Comparison of ENCODE assay signal across 21 cellular contexts in the genomic region with DNA sequence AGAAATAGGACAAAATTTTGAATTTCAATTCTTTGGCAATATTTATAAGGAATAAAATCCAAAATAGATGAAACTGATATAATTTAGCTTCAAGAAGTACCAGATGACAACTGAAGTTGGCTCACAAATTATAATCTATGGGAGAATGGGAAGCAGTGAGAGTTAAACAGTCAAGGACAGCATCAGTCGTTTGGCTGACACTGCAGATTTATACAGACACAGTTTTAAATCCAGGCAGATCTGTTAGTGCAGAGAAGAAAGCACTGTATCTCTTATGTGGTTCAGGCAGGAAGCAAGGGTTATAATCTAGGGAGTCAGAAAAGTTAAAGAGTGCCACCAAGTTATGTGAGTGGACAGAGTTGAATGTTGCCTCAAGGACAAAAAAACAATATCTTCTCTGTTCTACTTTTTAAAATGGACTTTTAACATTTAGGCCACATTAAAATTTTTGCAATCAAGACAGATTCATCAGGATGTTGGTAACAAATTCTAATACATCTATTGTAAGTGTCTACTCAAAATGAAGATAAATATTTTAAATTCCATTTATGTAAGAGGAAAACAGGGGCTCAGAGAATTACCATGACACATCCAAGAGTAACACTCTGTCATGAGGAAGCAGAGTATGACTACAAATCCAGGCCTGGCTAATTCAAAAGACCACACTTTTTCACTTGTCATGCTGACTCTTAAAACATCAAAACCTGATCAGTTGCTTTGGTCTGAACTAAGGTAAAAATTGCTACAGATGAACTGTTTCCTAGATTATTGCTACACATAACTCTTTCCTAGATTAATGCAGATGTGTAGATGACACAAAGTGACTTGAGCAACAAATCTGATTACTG.
A peak's percentile ranks its signal among the peaks of the same experiment; 100 is the strongest.
DNase-seq lines count a peak whose midpoint lies in the region; ATAC-seq, FAIRE-seq and TF ChIP-seq lines count a peak whose summit lies in the region.
"Had no signal": no experiment of that assay in that cellular context is flagged by ENCODE, and none has a peak within 500 bp of the region (broad histone marks: within the 10 kb centered on the region; RNA-seq: fewer than 3 reads in every experiment).

No MANE protein-coding gene starts in this region.

- TF ChIP-seq POLR2A in IMR-90 (IDR thresholded peaks at IDR 0.05; ENCODE audit: low read depth, low read length) = no peak
- no peak for TF ChIP-seq POLR2A in GM12878 (IDR thresholded peaks at IDR 0.05; ENCODE audit: low read depth, low read length)

- no peak overlapping the region for H3K56ac ChIP-seq in IMR-90 (ENCODE audit: extremely low read depth, insufficient read depth, low read length)

- H4K8ac ChIP-seq in IMR-90 (ENCODE audit: low read depth in 2 of 2, low read length in 2 of 2) = no peak overlapping the region

- peaks cover 4% of the 10 kb centered on the region; the same call in 1 of the 2 replicates for H3K9me3 ChIP-seq in IMR-90 (ENCODE audit: control insufficient read depth, insufficient read depth, low read length)
- no peaks in the 10 kb centered on the region for H3K9me3 ChIP-seq in GM12878 (replicated peaks; ENCODE audit: control insufficient read depth, insufficient read depth, low read length)
- H3K9me3 ChIP-seq: mucosa of descending colon had no signal

- no peaks in the 10 kb centered on the region for H3K9me3 Mint-ChIP-seq in WTC11

- no peak overlapping the region for H3K4me3 Mint-ChIP-seq in WTC11
- H3K4me3 Mint-ChIP-seq: activated CD8-positive, alpha-beta memory T cell treated with anti-CD3 and anti-CD28 coated beads, Interleukin-2, amount 10 ng/mL, durations not matched to agents 7 days and 5 days; dendritic cell treated with granulocyte-macrophage colony-stimulating factor and Interleukin-4, amounts not matched to agents 40 ng/mL and 50 ng/mL, for 4 days had no signal

- no peaks in the 10 kb centered on the region for H3K4me1 ChIP-seq in IMR-90 (ENCODE audit: control insufficient read depth, insufficient read depth, low read length)
- H3K4me1 ChIP-seq in GM12878 (ENCODE audit: control insufficient read depth, insufficient read depth, low read length) = no peaks in the 10 kb centered on the region

- TF ChIP-seq CTCF in IMR-90 (conservative IDR thresholded peaks at IDR 0.05; ENCODE audit: low read depth, low read length) (no peak), GM12878 (IDR thresholded peaks at IDR 0.05 in 2 of 3, conservative IDR thresholded peaks at IDR 0.05 in 1 of 3; ENCODE audit: control insufficient read depth in 2 of 3, extremely low read depth in 1 of 3, insufficient read depth in 1 of 3, low read depth in 3 of 3, low read length in 3 of 3) (no peak), WTC11 (IDR thresholded peaks at IDR 0.05) (no peak)

- TF ChIP-seq RAD21 in IMR-90 (IDR thresholded peaks at IDR 0.05; ENCODE audit: low read length) (no peak), GM12878 (IDR thresholded peaks at IDR 0.05; ENCODE audit: insufficient read depth, low read depth, low read length) (no peak)

- CTCF ChIA-PET in IMR-90 (lab: Yijun Ruan, JAX) = no interaction called here
- CTCF ChIA-PET in GM12878 (lab: Yijun Ruan, JAX) = no interaction called here
- CTCF ChIA-PET in WTC11 (lab: Charles Lee) = no interaction called here

- H3K18ac ChIP-seq in IMR-90 (ENCODE audit: low read depth, low read length) = no peak overlapping the region

- no peak overlapping the region for H2BK15ac ChIP-seq in IMR-90 (ENCODE audit: low read depth, low read length)

- H3K79me2 ChIP-seq in GM12878 (ENCODE audit: control insufficient read depth, insufficient read depth, low read length) = no peaks in the 10 kb centered on the region

- no peak overlapping the region for H4K91ac ChIP-seq in IMR-90 (ENCODE audit: insufficient read depth, low read depth, low read length)

- RAD21 ChIA-PET in GM12878 (lab: Charles Lee; ENCODE audit: unreplicated experiment) = no interaction called here

- POLR2A ChIA-PET in IMR-90 (lab: Charles Lee; ENCODE audit: unreplicated experiment) (no interaction called here), GM12878 (lab: Charles Lee) (no interaction called here), WTC11 (lab: Charles Lee) (no interaction called here)

- TF ChIP-seq EP300 in GM12878 (IDR thresholded peaks at IDR 0.05; ENCODE audit: borderline replicate concordance in 1 of 2, control insufficient read depth in 1 of 2, low read depth in 2 of 2, low read length in 2 of 2) = no peak

- no peak overlapping the region for H4K5ac ChIP-seq in IMR-90 (ENCODE audit: low read depth, low read length)

- H2AK5ac ChIP-seq in IMR-90 (ENCODE audit: low read depth, low read length) = no peak overlapping the region

- no peak overlapping the region for H2BK120ac ChIP-seq in IMR-90 (ENCODE audit: low read depth, low read length)

- no peak overlapping the region for H3K14ac ChIP-seq in IMR-90 (replicated peaks; ENCODE audit: low read depth, low read length)

- no peak overlapping the region for H3K4me2 ChIP-seq in IMR-90 (ENCODE audit: low read depth, low read length)
- no peak overlapping the region for H3K4me2 ChIP-seq in GM12878 (ENCODE audit: control insufficient read depth, insufficient read depth)

- H3K9ac ChIP-seq in IMR-90 (ENCODE audit: low read depth, low read length) (no peak overlapping the region), GM12878 (ENCODE audit: control insufficient read depth, insufficient read depth, low read length) (no peak overlapping the region)

- no peak overlapping the region for H3K23ac ChIP-seq in IMR-90 (ENCODE audit: low read depth, low read length)

- no peak overlapping the region for H2AFZ ChIP-seq in IMR-90 (replicated peaks; ENCODE audit: low read length, poor library complexity)
- no peak overlapping the region for H2AFZ ChIP-seq in GM12878 (ENCODE audit: control insufficient read depth, low read depth, low read length)

- H3K27me3 ChIP-seq in IMR-90 (ENCODE audit: control insufficient read depth, insufficient read depth, low read length) (no peaks in the 10 kb centered on the region), GM12878 (replicated peaks in 1 of 2; ENCODE audit: control insufficient read depth in 2 of 2, insufficient read depth in 2 of 2, low read length in 1 of 2) (no peaks in the 10 kb centered on the region)

- intact Hi-C loops in IMR-90 (cut with micrococcal nuclease) = no loop called here
- intact Hi-C loops in GM12878 (cut with micrococcal nuclease; ENCODE audit: unreplicated experiment) = loop anchor here (5.0 kb wide), 2 partner anchors 66 to 106 kb away; no protein-coding TSS in a partner anchor

- no peak overlapping the region for H2BK5ac ChIP-seq in IMR-90 (ENCODE audit: low read depth, low read length, poor library complexity, severe bottlenecking)

- H3K27ac ChIP-seq in IMR-90 (ENCODE audit: insufficient read depth, low read length) = no peak overlapping the region
- H3K27ac ChIP-seq in GM12878 (ENCODE audit: control insufficient read depth, insufficient read depth) = no peak overlapping the region

- no peaks in the 10 kb centered on the region for H3K9me1 ChIP-seq in IMR-90 (ENCODE audit: insufficient read depth, low read length)

- BruUV-seq in IMR-90 (replicated peaks; lab: Mats Ljungman, UMichigan) (no TSS peak), GM12878 (replicated peaks; lab: Mats Ljungman, UMichigan) (no TSS peak)

- no peaks in the 10 kb centered on the region for H3K36me3 Mint-ChIP-seq in WTC11
- H3K36me3 Mint-ChIP-seq: activated CD8-positive, alpha-beta memory T cell treated with anti-CD3 and anti-CD28 coated beads, Interleukin-2, amount 10 ng/mL, durations not matched to agents 7 days and 5 days; IgD-negative memory B cell had no signal

- H3K36me3 ChIP-seq in IMR-90 (ENCODE audit: control insufficient read depth, insufficient read depth, low read length) = no peaks in the 10 kb centered on the region
- H3K36me3 ChIP-seq in GM12878 (ENCODE audit: control insufficient read depth in 2 of 2, insufficient read depth in 2 of 2, low read length in 1 of 2) = no peaks in the 10 kb centered on the region

- no peaks in the 10 kb centered on the region for H4K20me1 ChIP-seq in IMR-90 (ENCODE audit: insufficient read depth, low read length)
- no peaks in the 10 kb centered on the region for H4K20me1 ChIP-seq in GM12878 (ENCODE audit: control insufficient read depth, insufficient read depth)

- WGBS in IMR-90 (ENCODE audit: extremely low coverage in 2 of 2, insufficient read length in 1 of 2), 2 experiments = 17% methylated on average over 1 of the region's 1 CpG; no CpG with 5 or more reads in 1 of the 2 experiments
- 0% methylated on average over 1 of the region's 1 CpG for WGBS in GM12878 (ENCODE audit: insufficient coverage, insufficient replicate concordance, low lambda C conversion rate, missing lambda C conversion rate)

- H2BK20ac ChIP-seq in IMR-90 (ENCODE audit: low read depth, low read length) = no peak overlapping the region

- no peak overlapping the region for H3K27ac Mint-ChIP-seq in WTC11
- H3K27ac Mint-ChIP-seq: activated CD8-positive, alpha-beta memory T cell treated with anti-CD3 and anti-CD28 coated beads, Interleukin-2, amount 10 ng/mL, durations not matched to agents 7 days and 5 days; dendritic cell treated with granulocyte-macrophage colony-stimulating factor and Interleukin-4, amounts not matched to agents 40 ng/mL and 50 ng/mL, for 4 days; IgD-negative memory B cell had no signal

- peaks cover 7% of the 10 kb centered on the region; the same call in 1 of the 2 replicates for H3K4me1 Mint-ChIP-seq in WTC11
- H3K4me1 Mint-ChIP-seq: activated CD8-positive, alpha-beta memory T cell treated with anti-CD3 and anti-CD28 coated beads, Interleukin-2, amount 10 ng/mL, durations not matched to agents 7 days and 5 days; IgD-negative memory B cell had no signal

- no peak for FAIRE-seq in GM12878 (lab: Jason Lieb, UNC)

- DNase-seq in COLO829 (ENCODE audit: low spot score) (peak; percentile 46), IMR-90 (no peak), GM12878 (ENCODE audit: low read depth, low spot score) (no peak), kidney tubule cell (ENCODE audit: low spot score) (peak; percentile 83), WTC11 (ENCODE audit: low spot score) (no peak)
- DNase-seq in activated CD4-positive, CD25-positive, alpha-beta regulatory T cell treated with anti-CD3 and anti-CD28 coated beads, Interleukin-2, amount 50 U/mL, for 72 hours = no peak
- DNase-seq: activated CD8-positive, alpha-beta memory T cell treated with anti-CD3 and anti-CD28 coated beads, Interleukin-2, amount 10 ng/mL, durations not matched to agents 7 days and 5 days; activated effector memory CD4-positive, alpha-beta T cell treated with Interleukin-2 at 50 U/mL for 16 hours; anterior cingulate cortex; mucosa of descending colon; NCI-H1092; NCI-H748 treated with DMSO at 0.1 percent for 48 hours; stimulated activated CD4-positive, alpha-beta T cell treated with anti-CD3 and anti-CD28 coated beads, Interleukin-4, amount 100 ng/mL, for 4 hours; SW 1271 had no signal

- SMC1A ChIA-PET in GM12878 (lab: Charles Lee; ENCODE audit: uncharacterized antibody, unreplicated experiment) = interaction anchor here (1.4 kb wide), 1 partner anchor 32 kb away, joined by 3 read pairs; no protein-coding TSS in a partner anchor

- dilution Hi-C loops in IMR-90 (cut with HindIII; ENCODE audit: low sequenced_read_pairs, unreplicated experiment) = no loop called here

- in situ Hi-C loops in IMR-90 (cut with MboI; ENCODE audit: low sequenced_read_pairs) = no loop called here
- in situ Hi-C loops in GM12878 (cut with MboI) = no loop called here

- no peaks in the 10 kb centered on the region; the same call in 1 of the 2 replicates for H3K27me3 Mint-ChIP-seq in WTC11 (ENCODE audit: low read depth)
- H3K27me3 Mint-ChIP-seq: activated CD8-positive, alpha-beta memory T cell treated with anti-CD3 and anti-CD28 coated beads, Interleukin-2, amount 10 ng/mL, durations not matched to agents 7 days and 5 days; dendritic cell treated with granulocyte-macrophage colony-stimulating factor and Interleukin-4, amounts not matched to agents 40 ng/mL and 50 ng/mL, for 4 days; IgD-negative memory B cell had no signal

- ATAC-seq in IMR-90 (ENCODE audit: low read depth) (no peak), GM12878 (peak; percentile 69), WTC11 (no peak), HG02642 (IDR thresholded peaks at IDR 0.05; ENCODE audit: poor library complexity, unreplicated experiment) (no peak), GM18517 (IDR thresholded peaks at IDR 0.05; ENCODE audit: unreplicated experiment) (no peak)
- ATAC-seq: activated CD4-positive, CD25-positive, alpha-beta regulatory T cell treated with anti-CD3 and anti-CD28 coated beads, Interleukin-2, amount 50 U/mL, for 24 hours; activated CD8-positive, alpha-beta memory T cell treated with anti-CD3 and anti-CD28 coated beads, Interleukin-2, amount 10 ng/mL, durations not matched to agents 7 days and 5 days; esophagus mucosa; mucosa of descending colon; Panc1 had no signal

- no peak overlapping the region for H3K4ac ChIP-seq in IMR-90 (ENCODE audit: low read depth, low read length)

- H3K79me1 ChIP-seq in IMR-90 (ENCODE audit: low read depth in 1 of 2, low read length in 2 of 2) = no peaks in the 10 kb centered on the region

- H3K4me3 ChIP-seq in IMR-90 (ENCODE audit: insufficient read depth, low read depth, low read length) (no peak overlapping the region), GM12878 (no peak overlapping the region)
- H3K4me3 ChIP-seq: mucosa of descending colon had no signal

- no peak overlapping the region for H2AK9ac ChIP-seq in IMR-90 (replicated peaks; ENCODE audit: low read depth, low read length, poor library complexity)

Comparison
In these comparisons a context has a peak if more than half of its experiments do, and no peak if none do; other contexts are left out.
1. DNase-seq: peak in COLO829 (single experiment) and kidney tubule cell (single experiment); none in IMR-90 (single experiment), GM12878 (single experiment), WTC11 (single experiment) and activated CD4-positive, CD25-positive, alpha-beta regulatory T cell treated with anti-CD3 and anti-CD28 coated beads, Interleukin-2, amount 50 U/mL, for 72 hours (single experiment).